Comparison of ENCODE assay signal across 19 cellular contexts in genomic region chr2:236956641-236957040, GRCh38.
"Had no signal": no experiment of that assay in that cellular context is flagged by ENCODE, and none has a peak within 500 bp of the region (broad histone marks: within the 10 kb centered on the region; RNA-seq: fewer than 3 reads in every experiment).

No MANE protein-coding gene starts in this region.

- DNase-seq: activated CD4-positive, alpha-beta T cell treated with anti-CD3 and anti-CD28 coated beads for 4 hours; activated CD4-positive, CD25-positive, alpha-beta regulatory T cell; activated naive CD4-positive, alpha-beta T cell treated with Interleukin-2 at 50 U/mL for 16 hours; activated naive CD8-positive, alpha-beta T cell treated with anti-CD3 and anti-CD28 coated beads, Interleukin-2, amount 10 ng/mL, durations not matched to agents 7 days and 5 days; activated T-cell treated with anti-CD3 and anti-CD28 coated beads, Interleukin-2, amount 50 U/mL, for 1 hour; amniotic stem cell; colonic mucosa; heart left ventricle; lower lobe of right lung; spleen; stimulated activated CD4-positive, alpha-beta T cell treated with anti-CD3 and anti-CD28 coated beads, Interleukin-4, amount 100 ng/mL, for 24 hours; stimulated activated naive CD8-positive, alpha-beta T cell treated with anti-CD3 and anti-CD28 coated beads, Interleukin-15, Interleukin-2, amounts not matched to agents 100 U/mL and 50 U/mL, for 24 hours; thyroid gland had no signal

- H3K4me1 ChIP-seq: breast epithelium, colonic mucosa, lower lobe of right lung, prostate gland, spleen had no signal

- H3K27ac ChIP-seq: colonic mucosa, epithelial cell of prostate, heart left ventricle, lower lobe of right lung, prostate gland, spleen, thyroid gland had no signal

- H3K9me3 ChIP-seq: breast epithelium, colonic mucosa, lower lobe of right lung, prostate gland, thyroid gland had no signal

- H3K4me3 Mint-ChIP-seq: activated CD8-positive, alpha-beta T cell treated with anti-CD3 and anti-CD28 coated beads for 36 hours; activated naive CD8-positive, alpha-beta T cell treated with anti-CD3 and anti-CD28 coated beads, Interleukin-2, amount 10 ng/mL, durations not matched to agents 7 days and 5 days; natural killer cell treated with Interleukin-12 subunit alpha and Interleukin-12 subunit beta and Interleukin-15 and Interleukin-18, amount 100 ng/mL, for 72 hours had no signal

- ATAC-seq: heart left ventricle, left colon, lower lobe of right lung had no signal

- H3K4me3 ChIP-seq: breast epithelium, colonic mucosa, heart left ventricle, lower lobe of right lung, prostate gland, spleen, thyroid gland had no signal

- H3K36me3 ChIP-seq: breast epithelium, colonic mucosa, heart left ventricle, lower lobe of right lung, prostate gland, spleen, thyroid gland had no signal

- H3K9me3 Mint-ChIP-seq: natural killer cell treated with Interleukin-12 subunit alpha and Interleukin-12 subunit beta and Interleukin-15 and Interleukin-18, amount 100 ng/mL, for 72 hours had no signal

- H3K27me3 ChIP-seq: breast epithelium, colonic mucosa, heart left ventricle, thyroid gland had no signal

- H3K36me3 Mint-ChIP-seq: activated naive CD8-positive, alpha-beta T cell treated with anti-CD3 and anti-CD28 coated beads, Interleukin-2, amount 10 ng/mL, durations not matched to agents 7 days and 5 days had no signal

- H3K27ac Mint-ChIP-seq: activated CD8-positive, alpha-beta T cell treated with anti-CD3 and anti-CD28 coated beads for 36 hours; activated naive CD8-positive, alpha-beta T cell treated with anti-CD3 and anti-CD28 coated beads, Interleukin-2, amount 10 ng/mL, durations not matched to agents 7 days and 5 days; natural killer cell treated with Interleukin-12 subunit alpha and Interleukin-12 subunit beta and Interleukin-15 and Interleukin-18, amount 100 ng/mL, for 72 hours had no signal
